ENCODE assay signal across 1 cellular context in genomic region chr17:5619088-5619740, GRCh38.
TF ChIP-seq lines count a peak whose summit lies in the region.

No MANE protein-coding gene starts in this region.

TF ChIP-seq in K562, 482 proteins besides CTCF, POLR2A, EP300 and RAD21 (continued from another document and continues in another):
- TF ChIP-seq CHD7 (IDR thresholded peaks at IDR 0.05; ENCODE audit: low read depth, low read length), result no peak
- peak; percentile 58 for TF ChIP-seq NELFE (IDR thresholded peaks at IDR 0.05; ENCODE audit: insufficient read depth, insufficient read length)
- no peak for TF ChIP-seq TEAD2 (tag; IDR thresholded peaks at IDR 0.05)
- no peak for TF ChIP-seq ESRRB (CRISPR knock-in tag; IDR thresholded peaks at IDR 0.05; ENCODE audit: borderline replicate concordance)
- TF ChIP-seq KLF10 (CRISPR knock-in tag; IDR thresholded peaks at IDR 0.05), result no peak
- TF ChIP-seq CBFA2T2 (conservative IDR thresholded peaks at IDR 0.05), result no peak
- TF ChIP-seq PML (IDR thresholded peaks at IDR 0.05; ENCODE audit: low read length), result peak; percentile 83
- TF ChIP-seq NR1H2 (CRISPR knock-in tag; IDR thresholded peaks at IDR 0.05), result no peak
- no peak for TF ChIP-seq SMC3 (conservative IDR thresholded peaks at IDR 0.05; ENCODE audit: insufficient read depth, low read depth, low read length)
- TF ChIP-seq CREBBP (IDR thresholded peaks at IDR 0.05; ENCODE audit: low read depth, low read length), result no peak
- peak; percentile 92 for TF ChIP-seq ESRRA (IDR thresholded peaks at IDR 0.05; ENCODE audit: borderline replicate concordance, low read depth)
- no peak for TF ChIP-seq SRSF3 (IDR thresholded peaks at IDR 0.05; ENCODE audit: insufficient read depth, low read length)
- no peak for TF ChIP-seq RBM34 (IDR thresholded peaks at IDR 0.05; ENCODE audit: borderline replicate concordance, insufficient read depth, low read length)
- peak; percentile 96 for TF ChIP-seq TBP (optimal IDR thresholded peaks at IDR 0.05; ENCODE audit: low read depth, low read length)
- no peak for TF ChIP-seq KAT2B (IDR thresholded peaks at IDR 0.05; ENCODE audit: low read depth, low read length)
- no peak for TF ChIP-seq SREBF1 (IDR thresholded peaks at IDR 0.05; ENCODE audit: borderline replicate concordance, low read depth, low read length)
- TF ChIP-seq NUFIP1 (IDR thresholded peaks at IDR 0.05; ENCODE audit: partially characterized antibody), result no peak
- TF ChIP-seq ZNF347 (CRISPR knock-in tag; IDR thresholded peaks at IDR 0.05; ENCODE audit: low read depth), result no peak
- no peak for TF ChIP-seq CLOCK (CRISPR knock-in tag; IDR thresholded peaks at IDR 0.05; ENCODE audit: borderline replicate concordance)
- TF ChIP-seq SMAD4 (CRISPR knock-in tag; conservative IDR thresholded peaks at IDR 0.05), result no peak
- TF ChIP-seq ATF3 (IDR thresholded peaks at IDR 0.05), result no peak; the same call in 1 of the 2 replicates
- TF ChIP-seq ATF3 (CRISPR knock-in tag; conservative IDR thresholded peaks at IDR 0.05), result no peak
- no peak for TF ChIP-seq E2F3 (CRISPR knock-in tag; IDR thresholded peaks at IDR 0.05)
- TF ChIP-seq ZEB2 (IDR thresholded peaks at IDR 0.05), result no peak
- TF ChIP-seq ELK1 (CRISPR knock-in tag; IDR thresholded peaks at IDR 0.05), result no peak
- 0 out of 2 replicates have a peak, but pooled peaks have one; percentile 46 for TF ChIP-seq USF1 (CRISPR knock-in tag; IDR thresholded peaks at IDR 0.05)
- peak; percentile 92 for TF ChIP-seq ZNF316 (IDR thresholded peaks at IDR 0.05)
- no peak for TF ChIP-seq CGGBP1 (CRISPR knock-in tag; IDR thresholded peaks at IDR 0.05)
- TF ChIP-seq ZBTB1 (CRISPR knock-in tag; IDR thresholded peaks at IDR 0.05; ENCODE audit: borderline replicate concordance, low read depth), result no peak
- TF ChIP-seq TEAD1 (CRISPR knock-in tag; IDR thresholded peaks at IDR 0.05), result no peak
- TF ChIP-seq ID3 (CRISPR knock-in tag; IDR thresholded peaks at IDR 0.05), result no peak
- no peak for TF ChIP-seq ID3 (tag; IDR thresholded peaks at IDR 0.05)
- TF ChIP-seq FOXA3 (CRISPR knock-in tag; conservative IDR thresholded peaks at IDR 0.05 in 1 of 2, IDR thresholded peaks at IDR 0.05 in 1 of 2), result no peak
- TF ChIP-seq KDM5B (IDR thresholded peaks at IDR 0.05; ENCODE audit: insufficient replicate concordance, low read depth, low read length), result peak; percentile 98
- peak; percentile 66 for TF ChIP-seq HDAC3 (IDR thresholded peaks at IDR 0.05; ENCODE audit: borderline replicate concordance, partially characterized antibody)
- TF ChIP-seq ZNF785 (CRISPR knock-in tag; IDR thresholded peaks at IDR 0.05), result no peak
- no peak for TF ChIP-seq ZNF41 (CRISPR knock-in tag; conservative IDR thresholded peaks at IDR 0.05)
- TF ChIP-seq ZNF3 (CRISPR knock-in tag; IDR thresholded peaks at IDR 0.05), result no peak
- no peak for TF ChIP-seq GABPB2 (CRISPR knock-in tag; conservative IDR thresholded peaks at IDR 0.05)
- no peak for TF ChIP-seq RAD51 (IDR thresholded peaks at IDR 0.05; ENCODE audit: borderline replicate concordance, low read depth)
- no peak for TF ChIP-seq FOXJ2 (tag; IDR thresholded peaks at IDR 0.05)
- no peak for TF ChIP-seq ZNF134 (CRISPR knock-in tag; conservative IDR thresholded peaks at IDR 0.05)
